12 cellular contexts compared by ENCODE assay signal in the genomic region with DNA sequence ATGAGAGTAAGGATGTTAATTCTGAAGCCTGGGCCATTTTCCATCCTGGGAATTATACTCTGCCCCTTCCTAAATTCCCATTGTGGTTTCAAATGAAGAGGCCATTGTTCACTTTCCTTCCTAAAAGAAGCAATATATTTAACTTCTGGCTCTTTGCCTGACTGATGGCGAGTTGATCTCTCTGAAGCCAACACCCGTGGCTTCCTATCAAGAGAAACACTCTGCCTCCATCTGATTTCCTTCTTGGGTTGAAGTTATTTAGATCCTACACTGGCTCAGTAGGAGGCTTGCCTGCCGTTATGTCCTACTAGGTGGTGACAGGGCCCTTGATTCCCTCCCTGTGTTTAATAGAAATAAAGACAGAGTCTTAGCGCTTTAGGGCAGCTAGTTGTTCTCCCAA.
A peak's percentile ranks its signal among the peaks of the same experiment; 100 is the strongest.
DNase-seq lines count a peak whose midpoint lies in the region; ATAC-seq and TF ChIP-seq lines count a peak whose summit lies in the region.
"Had no signal": no experiment of that assay in that cellular context is flagged by ENCODE, and none has a peak within 500 bp of the region (broad histone marks: within the 10 kb centered on the region; RNA-seq: fewer than 3 reads in every experiment).

No MANE protein-coding gene starts in this region.

- H3K4me1 ChIP-seq in left ventricle myocardium inferior, result peaks cover 47% of the 10 kb centered on the region
- peaks cover 45 to 61% (median 54%) of the 10 kb centered on the region in 4 donors for H3K4me1 ChIP-seq in upper lobe of left lung
- H3K4me1 ChIP-seq: uterus had no signal

- no peak for DNase-seq in activated naive CD4-positive, alpha-beta T cell treated with Interleukin-2 at 50 U/mL for 16 hours
- DNase-seq in T-cell (peak in 1 of 34 experiments; percentile 5), left ventricle myocardium inferior (no peak), upper lobe of left lung (no peak), amniotic stem cell (lab: John Stamatoyannopoulos, UW) (no peak), superior temporal gyrus (ENCODE audit: extremely low spot score) (no peak)
- DNase-seq: naive B cell, small intestine had no signal

- no peak for TF ChIP-seq CTCF in left ventricle myocardium inferior (IDR thresholded peaks at IDR 0.05; ENCODE audit: borderline replicate concordance)
- no peak for TF ChIP-seq CTCF in upper lobe of left lung (IDR thresholded peaks at IDR 0.05)

- 51 to 56% methylated on average over 4 of the region's 4 CpGs for WGBS in upper lobe of left lung, 2 donors

- peak in 1 of 4 donors; percentile 18 for TF ChIP-seq EP300 in upper lobe of left lung (IDR thresholded peaks at IDR 0.05)

- peak overlapping the region; percentile 94 for H3K27ac Mint-ChIP-seq in activated naive CD4-positive, alpha-beta T cell treated with anti-CD3 and anti-CD28 coated beads, Interleukin-2, amount 50 U/mL, for 24 hours
- H3K27ac Mint-ChIP-seq in T-cell, result peak overlapping the region in 1 of 2 donors; percentile 82
- H3K27ac Mint-ChIP-seq: naive B cell had no signal

- no peaks in the 10 kb centered on the region for H3K27me3 Mint-ChIP-seq in activated naive CD4-positive, alpha-beta T cell treated with anti-CD3 and anti-CD28 coated beads, Interleukin-2, amount 50 U/mL, for 24 hours
- no peaks in the 10 kb centered on the region for H3K27me3 Mint-ChIP-seq in T-cell

- no peaks in the 10 kb centered on the region for H3K4me1 Mint-ChIP-seq in activated naive CD4-positive, alpha-beta T cell treated with anti-CD3 and anti-CD28 coated beads, Interleukin-2, amount 50 U/mL, for 24 hours
- peaks cover 0 to under 1% (median 0%) of the 10 kb centered on the region in 3 donors for H3K4me1 Mint-ChIP-seq in T-cell

- no peak for TF ChIP-seq POLR2A in upper lobe of left lung (IDR thresholded peaks at IDR 0.05)

- H3K9me3 ChIP-seq in left ventricle myocardium inferior (replicated peaks) (no peaks in the 10 kb centered on the region), upper lobe of left lung (no peaks in the 10 kb centered on the region)
- H3K9me3 ChIP-seq: uterus had no signal

- POLR2A ChIA-PET in T-cell (lab: Charles Lee), result interaction anchor here in 1 of 2 donors (0.9 kb wide), 1 partner anchor 86 kb away, joined by 3 read pairs; no protein-coding TSS in a partner anchor

- CTCF ChIA-PET in T-cell (lab: Charles Lee), result interaction anchor here in 1 of 2 donors (0.6 to 1.1 kb wide), 2 partner anchors 10 to 83 kb away, joined by 3 read pairs; no protein-coding TSS in a partner anchor

- H3K27me3 ChIP-seq in left ventricle myocardium inferior (ENCODE audit: low read depth) (no peaks in the 10 kb centered on the region), upper lobe of left lung (no peaks in the 10 kb centered on the region)
- H3K27me3 ChIP-seq: uterus had no signal

- ATAC-seq in T-cell (replicated peaks in 1 of 4) (no peak), upper lobe of left lung (ENCODE audit: low FRiP score in 2 of 2) (no peak), GM19395 (IDR thresholded peaks at IDR 0.05; ENCODE audit: unreplicated experiment) (no peak)
- ATAC-seq: esophagus mucosa had no signal

- H3K36me3 ChIP-seq in left ventricle myocardium inferior, result no peaks in the 10 kb centered on the region
- no peaks in the 10 kb centered on the region for H3K36me3 ChIP-seq in upper lobe of left lung
- H3K36me3 ChIP-seq: uterus had no signal

- H3K27ac ChIP-seq in left ventricle myocardium inferior (replicated peaks), result peak overlapping the region; percentile 86
- H3K27ac ChIP-seq in upper lobe of left lung, result peak overlapping the region in 3 of 4 donors; percentile 37 to 55 (median 38)

- intact Hi-C loops in left ventricle myocardium inferior (cut with micrococcal nuclease), result no loop called here

- H3K4me3 ChIP-seq in left ventricle myocardium inferior (no peak overlapping the region), upper lobe of left lung (no peak overlapping the region)
- H3K4me3 ChIP-seq: uterus had no signal

- H3K9me3 Mint-ChIP-seq in activated naive CD4-positive, alpha-beta T cell treated with anti-CD3 and anti-CD28 coated beads, Interleukin-2, amount 50 U/mL, for 24 hours, result no peaks in the 10 kb centered on the region
- H3K9me3 Mint-ChIP-seq in T-cell, result peaks cover 0 to 4% (median 4%) of the 10 kb centered on the region in 3 donors

- H3K4me3 Mint-ChIP-seq in activated naive CD4-positive, alpha-beta T cell treated with anti-CD3 and anti-CD28 coated beads, Interleukin-2, amount 50 U/mL, for 24 hours, result peak overlapping the region; percentile 42
- peak overlapping the region in 2 of 3 donors; percentile 6 to 11 for H3K4me3 Mint-ChIP-seq in T-cell

- H3K36me3 Mint-ChIP-seq in activated naive CD4-positive, alpha-beta T cell treated with anti-CD3 and anti-CD28 coated beads, Interleukin-2, amount 50 U/mL, for 24 hours, result peaks cover 8% of the 10 kb centered on the region
- H3K36me3 Mint-ChIP-seq in T-cell, result peaks cover 20% of the 10 kb centered on the region
- H3K36me3 Mint-ChIP-seq: naive B cell had no signal
